ENCODE assay signal across 10 cellular contexts in genomic region chr1:236168716-236169429, GRCh38. TPM values are rescaled to one million over a fixed set of nuclear protein-coding genes. Genes with fewer than 3 reads are reported as not detected.
DNase-seq lines count a peak whose midpoint lies in the region; ATAC-seq and TF ChIP-seq lines count a peak whose summit lies in the region.
"Had no signal": no experiment of that assay in that cellular context is flagged by ENCODE, and none has a peak within 500 bp of the region (broad histone marks: within the 10 kb centered on the region; RNA-seq: fewer than 3 reads in every experiment).

No MANE protein-coding gene starts in this region.

- no peak overlapping the region for H3K27ac ChIP-seq in right cardiac atrium (ENCODE audit: low read length)
- H3K27ac ChIP-seq: neutrophil had no signal

- no peaks in the 10 kb centered on the region for H3K9me3 ChIP-seq in right cardiac atrium (ENCODE audit: control insufficient read depth, low read length)
- H3K9me3 ChIP-seq: neutrophil had no signal

- H3K27me3 ChIP-seq in right cardiac atrium (ENCODE audit: control insufficient read depth, insufficient read depth) = no peaks in the 10 kb centered on the region
- H3K27me3 ChIP-seq: neutrophil had no signal

- intact Hi-C loops in right cardiac atrium (cut with DNase I) = no loop called here

- WGBS in right cardiac atrium = 72% methylated on average over 10 of the region's 10 CpGs

- no peak overlapping the region for H3K4me3 ChIP-seq in right cardiac atrium (ENCODE audit: low read length)

- ATAC-seq in right cardiac atrium = peak in 1 of 2 donors; percentile 43
- no peak for ATAC-seq in GM18909 (IDR thresholded peaks at IDR 0.05; ENCODE audit: poor library complexity, unreplicated experiment)
- no peak for ATAC-seq in SK-N-SH treated with all-trans-retinoic acid at 6 μM for 48 hours
- no peak for ATAC-seq in HG02938 (IDR thresholded peaks at IDR 0.05; ENCODE audit: unreplicated experiment)

- DNase-seq in stimulated activated CD4-positive, alpha-beta T cell treated with anti-CD3 and anti-CD28 coated beads, Interleukin-4, amount 100 ng/mL, for 24 hours = peak; percentile 12
- DNase-seq in stimulated activated CD4-positive, alpha-beta T cell treated with anti-CD3 and anti-CD28 coated beads, Interleukin-2, amount 100 ng/mL, for 24 hours = no peak
- DNase-seq in RKO (ENCODE audit: low spot score) (peak; percentile 58), right cardiac atrium (peak; percentile 60 to 75 (median 65)), NCI-H345 treated with DMSO at 0.1 percent for 48 hours (lab: John Stamatoyannopoulos, UW; ENCODE audit: unreplicated experiment) (no peak)
- DNase-seq: NCI-H1417 treated with DMSO at 0.1 percent for 48 hours had no signal

- H3K4me1 ChIP-seq in right cardiac atrium (ENCODE audit: control insufficient read depth, insufficient read depth, low read length) = peaks cover 3% of the 10 kb centered on the region

TF ChIP-seq in SK-N-SH treated with all-trans-retinoic acid at 6 μM for 48 hours, 23 proteins besides CTCF, POLR2A, EP300 and RAD21:
- TF ChIP-seq POU6F1 (CRISPR knock-in tag; IDR thresholded peaks at IDR 0.05; ENCODE audit: borderline replicate concordance, low read depth) = no peak

RNA-seq across cellular contexts. Expression of gene GPR137B, which starts 26.5 kb away (rescaled TPM):
- 10 to 100 TPM; 21.3 to 73.3 (median 29.6) TPM for total RNA-seq in right cardiac atrium
- 21.9 TPM for polyA plus RNA-seq in right cardiac atrium

Comparison
In these comparisons a context has a peak if more than half of its experiments do, and no peak if none do; other contexts are left out.
1. DNase-seq: peak in stimulated activated CD4-positive, alpha-beta T cell treated with anti-CD3 and anti-CD28 coated beads, Interleukin-4, amount 100 ng/mL, for 24 hours (single experiment), RKO (single experiment) and right cardiac atrium (3 of 3); none in stimulated activated CD4-positive, alpha-beta T cell treated with anti-CD3 and anti-CD28 coated beads, Interleukin-2, amount 100 ng/mL, for 24 hours (0 of 2) and NCI-H345 treated with DMSO at 0.1 percent for 48 hours (single experiment).